ENCODE assay signal across 13 cellular contexts in genomic region chr9:41105557-41106253, GRCh38. TPM values are rescaled to one million over a fixed set of nuclear protein-coding genes. Genes with fewer than 3 reads are reported as not detected.
"Had no signal": no experiment of that assay in that cellular context is flagged by ENCODE, and none has a peak within 500 bp of the region (broad histone marks: within the 10 kb centered on the region; RNA-seq: fewer than 3 reads in every experiment).

No MANE protein-coding gene starts in this region.

RNA-seq across cellular contexts. Expression of gene FOXD4L6, which starts 22.8 kb away (rescaled TPM):
- total RNA-seq: colonic mucosa, endodermal cell, epithelial cell of proximal tubule, esophagus mucosa, fibroblast of lung, fibroblast of villous mesenchyme, foreskin keratinocyte, gastrocnemius medialis, gastroesophageal sphincter, glomerular endothelial cell, heart left ventricle, heart right ventricle had no signal
- polyA plus RNA-seq: endothelial cell of umbilical vein, fibroblast of lung, heart left ventricle, heart right ventricle had no signal
